2 cellular contexts compared by ENCODE assay signal in genomic region chr13:21676611-21677021, GRCh38.
TF ChIP-seq lines count a peak whose summit lies in the region.

No MANE protein-coding gene starts in this region.

TF ChIP-seq in SK-N-SH, 30 proteins besides CTCF, POLR2A, EP300 and RAD21 (continued from another document):
- TF ChIP-seq MXI1 (IDR thresholded peaks at IDR 0.05; ENCODE audit: low read depth, low read length) (no peak), TCF12 (IDR thresholded peaks at IDR 0.05) (no peak), GATA2 (CRISPR knock-in tag; IDR thresholded peaks at IDR 0.05) (no peak)

TF ChIP-seq in SK-N-SH treated with all-trans-retinoic acid at 6 μM for 48 hours, 23 proteins besides CTCF, POLR2A, EP300 and RAD21 (continued from another document):
- TF ChIP-seq, protein P1, sequence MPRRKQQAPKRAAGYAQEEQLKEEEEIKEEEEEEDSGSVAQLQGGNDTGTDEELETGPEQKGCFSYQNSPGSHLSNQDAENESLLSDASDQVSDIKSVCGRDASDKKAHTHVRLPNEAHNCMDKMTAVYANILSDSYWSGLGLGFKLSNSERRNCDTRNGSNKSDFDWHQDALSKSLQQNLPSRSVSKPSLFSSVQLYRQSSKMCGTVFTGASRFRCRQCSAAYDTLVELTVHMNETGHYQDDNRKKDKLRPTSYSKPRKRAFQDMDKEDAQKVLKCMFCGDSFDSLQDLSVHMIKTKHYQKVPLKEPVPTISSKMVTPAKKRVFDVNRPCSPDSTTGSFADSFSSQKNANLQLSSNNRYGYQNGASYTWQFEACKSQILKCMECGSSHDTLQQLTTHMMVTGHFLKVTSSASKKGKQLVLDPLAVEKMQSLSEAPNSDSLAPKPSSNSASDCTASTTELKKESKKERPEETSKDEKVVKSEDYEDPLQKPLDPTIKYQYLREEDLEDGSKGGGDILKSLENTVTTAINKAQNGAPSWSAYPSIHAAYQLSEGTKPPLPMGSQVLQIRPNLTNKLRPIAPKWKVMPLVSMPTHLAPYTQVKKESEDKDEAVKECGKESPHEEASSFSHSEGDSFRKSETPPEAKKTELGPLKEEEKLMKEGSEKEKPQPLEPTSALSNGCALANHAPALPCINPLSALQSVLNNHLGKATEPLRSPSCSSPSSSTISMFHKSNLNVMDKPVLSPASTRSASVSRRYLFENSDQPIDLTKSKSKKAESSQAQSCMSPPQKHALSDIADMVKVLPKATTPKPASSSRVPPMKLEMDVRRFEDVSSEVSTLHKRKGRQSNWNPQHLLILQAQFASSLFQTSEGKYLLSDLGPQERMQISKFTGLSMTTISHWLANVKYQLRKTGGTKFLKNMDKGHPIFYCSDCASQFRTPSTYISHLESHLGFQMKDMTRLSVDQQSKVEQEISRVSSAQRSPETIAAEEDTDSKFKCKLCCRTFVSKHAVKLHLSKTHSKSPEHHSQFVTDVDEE (CRISPR knock-in tag; IDR thresholded peaks at IDR 0.05), result no peak
- TF ChIP-seq CSRNP3 (CRISPR knock-in tag; IDR thresholded peaks at IDR 0.05) (no peak), TCF4 (CRISPR knock-in tag; IDR thresholded peaks at IDR 0.05; ENCODE audit: borderline replicate concordance) (no peak), ISL1 (CRISPR knock-in tag; IDR thresholded peaks at IDR 0.05) (no peak), POU6F1 (CRISPR knock-in tag; IDR thresholded peaks at IDR 0.05; ENCODE audit: borderline replicate concordance, low read depth) (no peak)
